In genomic region chr6:157280947-157281346, GRCh38 we compare ENCODE assay signal across 12 cellular contexts.
"Had no signal": no experiment of that assay in that cellular context is flagged by ENCODE, and none has a peak within 500 bp of the region (broad histone marks: within the 10 kb centered on the region; RNA-seq: fewer than 3 reads in every experiment).

No MANE protein-coding gene starts in this region.

- H3K4me3 Mint-ChIP-seq: memory B cell; mesothelial cell of epicardium; naive B cell; naive thymus-derived CD8-positive, alpha-beta T cell had no signal

- H3K36me3 Mint-ChIP-seq: memory B cell; mesothelial cell of epicardium; naive B cell; naive thymus-derived CD8-positive, alpha-beta T cell had no signal

- DNase-seq: dorsolateral prefrontal cortex; effector CD4-positive, alpha-beta T cell; effector memory CD4-positive, alpha-beta T cell; foreskin keratinocyte; kidney glomerular epithelial cell; left ventricle myocardium inferior; mammary epithelial cell; naive B cell; naive thymus-derived CD8-positive, alpha-beta T cell had no signal

- H3K4me1 Mint-ChIP-seq: mesothelial cell of epicardium, naive B cell had no signal

- H3K27ac Mint-ChIP-seq: memory B cell; mesothelial cell of epicardium; naive thymus-derived CD8-positive, alpha-beta T cell had no signal

- H3K27me3 Mint-ChIP-seq: memory B cell, naive B cell had no signal

- ATAC-seq: gastroesophageal sphincter; naive thymus-derived CD8-positive, alpha-beta T cell had no signal

- H3K9me3 Mint-ChIP-seq: memory B cell; mesothelial cell of epicardium; naive B cell; naive thymus-derived CD8-positive, alpha-beta T cell had no signal
